Comparison of ENCODE assay signal across 21 cellular contexts in genomic region chr5:31008231-31008630, GRCh38.
"Had no signal": no experiment of that assay in that cellular context is flagged by ENCODE, and none has a peak within 500 bp of the region (broad histone marks: within the 10 kb centered on the region; RNA-seq: fewer than 3 reads in every experiment).

No MANE protein-coding gene starts in this region.

- H3K27ac ChIP-seq: HL-60 had no signal

- H3K4me2 ChIP-seq: SK-N-SH had no signal

- H3K27me3 ChIP-seq: MG63 had no signal

- DNase-seq: Karpas-422, KG1, MG63, NCI-H1092, NCI-H1105 treated with DMSO at 0.1 percent for 48 hours, NCI-H1417 treated with DMSO at 0.1 percent for 48 hours, NCI-H146, NCI-H1694 treated with DMSO at 0.1 percent for 48 hours, NCI-H1930, NCI-H2081, NCI-H2107, NCI-H2227 treated with DMSO at 0.1 percent for 48 hours, NCI-H524, NCI-H526 treated with DMSO at 0.1 percent for 48 hours, NCI-H748 treated with DMSO at 0.1 percent for 48 hours, Right ventricle myocardium superior, RPMI8226, SIG-M5, SK-N-SH had no signal

- H3K9ac ChIP-seq: SK-N-SH had no signal

- H3K4me3 ChIP-seq: MG63 had no signal

- H3K36me3 ChIP-seq: MG63 had no signal

- FAIRE-seq: RCC 7860 had no signal

- H3K9me3 ChIP-seq: SK-N-SH had no signal
